ENCODE assay signal across 1 cellular context in the genomic region with DNA sequence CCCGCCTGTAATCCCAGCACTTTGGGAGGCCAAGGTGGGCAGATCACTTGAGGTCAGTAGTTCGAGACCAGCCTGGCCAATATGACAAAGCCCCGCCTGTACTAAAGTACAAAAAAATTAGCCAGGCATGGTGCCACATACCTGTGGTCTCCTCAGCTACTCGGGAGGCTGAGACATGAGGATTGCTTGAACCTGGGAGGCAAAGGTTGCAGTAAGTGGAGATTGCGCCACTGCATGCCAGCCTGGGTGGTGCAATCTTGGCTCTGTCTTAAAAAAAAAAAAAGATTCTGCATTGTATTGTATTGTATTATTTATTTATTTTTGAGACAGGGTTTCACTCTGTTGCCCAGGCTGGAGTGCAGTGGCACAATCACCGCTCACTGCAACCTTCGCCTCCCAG. TPM values are rescaled to one million over a fixed set of nuclear protein-coding genes. Genes with fewer than 3 reads are reported as not detected.
"Had no signal": no experiment of that assay in that cellular context is flagged by ENCODE, and none has a peak within 500 bp of the region (broad histone marks: within the 10 kb centered on the region; RNA-seq: fewer than 3 reads in every experiment).

No MANE protein-coding gene starts in this region.

RNA-seq across cellular contexts. Expression of a gene that starts 9.3 kb away (rescaled TPM):
- total RNA-seq: foreskin keratinocyte had no signal
